Comparison of ENCODE assay signal across 11 cellular contexts in genomic region chr17:75486951-75487350, GRCh38. TPM values are rescaled to one million over a fixed set of nuclear protein-coding genes. Genes with fewer than 3 reads are reported as not detected.
A peak's percentile ranks its signal among the peaks of the same experiment; 100 is the strongest.
DNase-seq lines count a peak whose midpoint lies in the region; ATAC-seq and TF ChIP-seq lines count a peak whose summit lies in the region.
"Had no signal": no experiment of that assay in that cellular context is flagged by ENCODE, and none has a peak within 500 bp of the region (broad histone marks: within the 10 kb centered on the region; RNA-seq: fewer than 3 reads in every experiment).

No MANE protein-coding gene starts in this region.

- no peaks in the 10 kb centered on the region for H3K9me3 ChIP-seq in thymus (ENCODE audit: control insufficient read depth)
- H3K9me3 ChIP-seq: sigmoid colon had no signal

- POLR2A ChIA-PET in WTC11 (lab: Charles Lee), result no interaction called here

- ATAC-seq in WTC11 (no peak), GM21390 (IDR thresholded peaks at IDR 0.05; ENCODE audit: unreplicated experiment) (no peak), GM21786 (IDR thresholded peaks at IDR 0.05; ENCODE audit: unreplicated experiment) (no peak), GM21717 (IDR thresholded peaks at IDR 0.05; ENCODE audit: unreplicated experiment) (no peak)

- no peak for TF ChIP-seq CTCF in WTC11 (IDR thresholded peaks at IDR 0.05)

- peaks cover 14% of the 10 kb centered on the region for H3K4me1 ChIP-seq in thymus (ENCODE audit: control insufficient read depth, insufficient read depth, low read length)

- CTCF ChIA-PET in activated naive CD4-positive, alpha-beta T cell treated with anti-CD3 and anti-CD28 coated beads, Interleukin-2, amount 10 ng/mL, durations not matched to agents 7 days and 5 days (lab: Charles Lee), result interaction anchor here (1.2 to 1.8 kb wide), 4 partner anchors 9 to 60 kb away, joined by 3 to 4 read pairs (median 4); partner anchors contain the start of gene TMEM94
- CTCF ChIA-PET in WTC11 (lab: Charles Lee), result interaction anchor here (0.8 to 2.4 kb wide), 11 partner anchors 9 to 247 kb away, joined by 3 to 15 read pairs (median 4); partner anchors contain the start of genes MIF4GD and SLC25A19

- H3K4me3 Mint-ChIP-seq in activated naive CD4-positive, alpha-beta T cell treated with anti-CD3 and anti-CD28 coated beads, Interleukin-2, amount 10 ng/mL, durations not matched to agents 7 days and 5 days, result peak overlapping the region; percentile 19
- H3K4me3 Mint-ChIP-seq in WTC11 (no peak overlapping the region), immature natural killer cell (peak overlapping the region; percentile 66 to 88 (median 83))
- H3K4me3 Mint-ChIP-seq: mesothelial cell of epicardium had no signal

- H3K4me3 ChIP-seq in thymus (ENCODE audit: low read length), result no peak overlapping the region
- H3K4me3 ChIP-seq: sigmoid colon had no signal

- H3K27ac ChIP-seq in thymus (ENCODE audit: low read depth), result peak overlapping the region; percentile 84

- H3K27me3 ChIP-seq in thymus (ENCODE audit: control insufficient read depth, insufficient read depth), result no peaks in the 10 kb centered on the region
- H3K27me3 ChIP-seq: sigmoid colon had no signal

- peaks cover 18% of the 10 kb centered on the region for H3K36me3 Mint-ChIP-seq in activated naive CD4-positive, alpha-beta T cell treated with anti-CD3 and anti-CD28 coated beads, Interleukin-2, amount 10 ng/mL, durations not matched to agents 7 days and 5 days
- H3K36me3 Mint-ChIP-seq in WTC11 (no peaks in the 10 kb centered on the region), immature natural killer cell (peaks cover 0 to 11% (median 8%) of the 10 kb centered on the region in 3 donors)

- WGBS in thymus, result 96% methylated on average over 5 of the region's 5 CpGs

- H3K4me1 Mint-ChIP-seq in activated naive CD4-positive, alpha-beta T cell treated with anti-CD3 and anti-CD28 coated beads, Interleukin-2, amount 10 ng/mL, durations not matched to agents 7 days and 5 days, result peaks cover 29% of the 10 kb centered on the region
- H3K4me1 Mint-ChIP-seq in WTC11 (peaks cover 6% of the 10 kb centered on the region), immature natural killer cell (peaks cover 21 to 37% of the 10 kb centered on the region in 2 donors)
- H3K4me1 Mint-ChIP-seq: mesothelial cell of epicardium had no signal

- H3K27ac Mint-ChIP-seq in activated naive CD4-positive, alpha-beta T cell treated with anti-CD3 and anti-CD28 coated beads, Interleukin-2, amount 10 ng/mL, durations not matched to agents 7 days and 5 days, result peak overlapping the region; percentile 93
- H3K27ac Mint-ChIP-seq in WTC11, result peak overlapping the region; percentile 36; the same call in 1 of the 2 replicates
- peak overlapping the region; percentile 93 to 99 (median 96) for H3K27ac Mint-ChIP-seq in immature natural killer cell

- no peaks in the 10 kb centered on the region for H3K27me3 Mint-ChIP-seq in activated naive CD4-positive, alpha-beta T cell treated with anti-CD3 and anti-CD28 coated beads, Interleukin-2, amount 10 ng/mL, durations not matched to agents 7 days and 5 days
- no peaks in the 10 kb centered on the region for H3K27me3 Mint-ChIP-seq in WTC11 (ENCODE audit: low read depth)
- H3K27me3 Mint-ChIP-seq in immature natural killer cell (ENCODE audit: low read depth in 3 of 3), result peaks cover 0 to 6% (median 4%) of the 10 kb centered on the region in 3 donors

- no peak for DNase-seq in activated naive CD4-positive, alpha-beta T cell treated with anti-CD3 and anti-CD28 coated beads, Interleukin-2, amount 10 ng/mL, durations not matched to agents 7 days and 5 days
- DNase-seq in activated naive CD4-positive, alpha-beta T cell treated with anti-CD3 and anti-CD28 coated beads, Interleukin-2, amount 50 U/mL, for 16 hours, result no peak
- no peak for DNase-seq in WTC11 (ENCODE audit: low spot score)
- DNase-seq in immature natural killer cell, result no peak
- DNase-seq: NCI-H2171 treated with DMSO at 0.1 percent for 48 hours had no signal

- no peaks in the 10 kb centered on the region for H3K9me3 Mint-ChIP-seq in activated naive CD4-positive, alpha-beta T cell treated with anti-CD3 and anti-CD28 coated beads, Interleukin-2, amount 10 ng/mL, durations not matched to agents 7 days and 5 days
- H3K9me3 Mint-ChIP-seq in WTC11 (no peaks in the 10 kb centered on the region), immature natural killer cell (no peaks in the 10 kb centered on the region)
- H3K9me3 Mint-ChIP-seq: mesothelial cell of epicardium had no signal

- peaks cover 44% of the 10 kb centered on the region for H3K36me3 ChIP-seq in thymus (ENCODE audit: control insufficient read depth, insufficient read depth)

TF ChIP-seq in WTC11, 78 proteins besides CTCF, POLR2A, EP300 and RAD21 (continues in another document):
- no peak for TF ChIP-seq PREB (CRISPR knock-in tag; IDR thresholded peaks at IDR 0.05; ENCODE audit: borderline replicate concordance)
- no peak for TF ChIP-seq ATF6 (CRISPR knock-in tag; IDR thresholded peaks at IDR 0.05)
- TF ChIP-seq FOXJ3 (CRISPR knock-in tag; IDR thresholded peaks at IDR 0.05; ENCODE audit: borderline replicate concordance), result no peak
- no peak for TF ChIP-seq ZSCAN18 (CRISPR knock-in tag; IDR thresholded peaks at IDR 0.05)
- TF ChIP-seq HMGXB4 (CRISPR knock-in tag; IDR thresholded peaks at IDR 0.05), result no peak
- TF ChIP-seq NFATC4 (CRISPR knock-in tag; IDR thresholded peaks at IDR 0.05), result no peak
- TF ChIP-seq ZBTB43 (CRISPR knock-in tag; IDR thresholded peaks at IDR 0.05), result no peak

RNA-seq across cellular contexts. Expression of gene CASKIN2, which starts 28.4 kb away (rescaled TPM):
- total RNA-seq in WTC11 (2021), result 31.3 to 32.2 TPM (median 31.9 TPM) in 3 replicates
- polyA plus RNA-seq in immature natural killer cell, result not detected
- 5.4 TPM for polyA plus RNA-seq in thymus

RNA-seq across cellular contexts. Expression of gene TSEN54, which starts 29.4 kb away (rescaled TPM):
- 47.8 to 53.4 TPM (median 51.5 TPM) in 3 replicates for total RNA-seq in WTC11 (2021)
- 100 to 1,000 TPM; 205 to 238 (median 209) TPM for polyA plus RNA-seq in immature natural killer cell
- polyA plus RNA-seq in thymus, result 91.0 TPM

RNA-seq across cellular contexts. Expression of gene TMEM94, which starts 30.5 kb away (rescaled TPM):
- total RNA-seq in WTC11 (2021), result 64.7 to 76.9 TPM (median 68.6 TPM) in 3 replicates
- polyA plus RNA-seq in immature natural killer cell, result 10 to 100 TPM in 1 of 3 donors, 1 to 10 TPM in 2; 3.2 to 21.9 (median 9.3) TPM
- 64.5 TPM for polyA plus RNA-seq in thymus

RNA-seq across cellular contexts. Expression of gene LLGL2, which starts 38.5 kb away (rescaled TPM):
- 94.3 to 103 TPM (median 97.0 TPM) in 3 replicates for total RNA-seq in WTC11 (2021)
- polyA plus RNA-seq in immature natural killer cell, result 100 to 1,000 TPM in 1 of 3 donors, 10 to 100 TPM in 2; 81.2 to 137 (median 84.4) TPM
- polyA plus RNA-seq in thymus, result 36.6 TPM

Comparison
In these comparisons a context has a peak if more than half of its experiments do, and no peak if none do; other contexts are left out.
1. H3K27ac Mint-ChIP-seq: peak in every context shown above with its lines; median percentile 96 in immature natural killer cell; 93 in activated naive CD4-positive, alpha-beta T cell treated with anti-CD3 and anti-CD28 coated beads, Interleukin-2, amount 10 ng/mL, durations not matched to agents 7 days and 5 days; 36 in WTC11.